Comparison of ENCODE assay signal across 18 cellular contexts in the genomic region with DNA sequence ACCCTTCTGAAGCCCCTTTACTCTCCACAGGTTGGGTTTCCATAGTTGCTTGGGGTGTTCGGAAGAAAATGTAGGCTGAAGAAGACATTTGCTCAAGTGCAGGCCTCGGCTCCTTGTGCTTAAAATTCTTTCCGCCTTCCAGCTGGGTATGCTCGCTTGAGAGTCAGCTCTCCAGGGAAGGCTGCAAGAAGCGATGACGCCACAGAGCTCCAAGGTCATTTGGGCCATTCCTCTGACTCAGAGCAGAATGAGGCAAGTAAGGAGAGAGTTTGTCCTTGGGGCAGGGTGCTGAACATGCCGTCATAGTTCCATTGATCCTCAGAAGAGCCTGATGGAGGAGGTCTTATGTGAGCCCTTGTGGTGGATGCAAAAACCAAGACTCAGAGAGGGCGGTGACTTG. TPM values are rescaled to one million over a fixed set of nuclear protein-coding genes. Genes with fewer than 3 reads are reported as not detected.
DNase-seq lines count a peak whose midpoint lies in the region; ATAC-seq and TF ChIP-seq lines count a peak whose summit lies in the region.
"Had no signal": no experiment of that assay in that cellular context is flagged by ENCODE, and none has a peak within 500 bp of the region (broad histone marks: within the 10 kb centered on the region; RNA-seq: fewer than 3 reads in every experiment).

No MANE protein-coding gene starts in this region.

- no peaks in the 10 kb centered on the region for H3K79me1 ChIP-seq in mesenchymal stem cell (replicated peaks; ENCODE audit: low read length, poor library complexity, severe bottlenecking)

- no peak overlapping the region for H2BK5ac ChIP-seq in mesenchymal stem cell (ENCODE audit: low read depth, low read length, poor library complexity, severe bottlenecking)

- peak; percentile 3 for DNase-seq in natural killer cell treated with Interleukin-12 subunit alpha and Interleukin-12 subunit beta and Interleukin-15 and Interleukin-18, amount 100 ng/mL, for 72 hours (ENCODE audit: low spot score)
- no peak for DNase-seq in natural killer cell
- DNase-seq in coronary artery (ENCODE audit: low spot score) = peak; percentile 49
- peak; percentile 90 for DNase-seq in mesenchymal stem cell
- DNase-seq in upper lobe of left lung = no peak
- DNase-seq in COR-L47 (lab: John Stamatoyannopoulos, UW) = no peak
- DNase-seq in cortex of kidney (lab: John Stamatoyannopoulos, UW) = no peak
- DNase-seq: activated CD4-positive, alpha-beta T cell treated with anti-CD3 and anti-CD28 coated beads for 48 hours; activated naive CD8-positive, alpha-beta T cell treated with anti-CD3 and anti-CD28 coated beads, Interleukin-2, amount 50 U/mL, for 24 hours; BE2C; central memory CD4-positive, alpha-beta T cell; GDM1; left lung; NCI-H82; Right ventricle myocardium superior; stimulated activated CD8-positive, alpha-beta memory T cell treated with anti-CD3 and anti-CD28 coated beads, Interleukin-4, amount 100 ng/mL, for 48 hours had no signal

- no peak overlapping the region for H4K8ac ChIP-seq in mesenchymal stem cell (ENCODE audit: low read length)

- no peak for TF ChIP-seq CTCF in natural killer cell (IDR thresholded peaks at IDR 0.05)
- no peak for TF ChIP-seq CTCF in coronary artery (IDR thresholded peaks at IDR 0.05)
- no peak for TF ChIP-seq CTCF in upper lobe of left lung (IDR thresholded peaks at IDR 0.05)

- H3K4me3 ChIP-seq in coronary artery (no peak overlapping the region), mesenchymal stem cell (ENCODE audit: insufficient read depth in 1 of 2, low read depth in 1 of 2, low read length in 2 of 2) (no peak overlapping the region), upper lobe of left lung (no peak overlapping the region)
- H3K4me3 ChIP-seq: left lung had no signal

- H3K9ac ChIP-seq in mesenchymal stem cell (ENCODE audit: low read length) = no peak overlapping the region

- WGBS in mesenchymal stem cell = 68% methylated on average over 8 of the region's 8 CpGs
- WGBS in upper lobe of left lung, 2 donors = 90% methylated on average over 7 to 8 of the region's 8 CpGs

- no peaks in the 10 kb centered on the region for H3K9me3 Mint-ChIP-seq in natural killer cell treated with Interleukin-12 subunit alpha and Interleukin-12 subunit beta and Interleukin-15 and Interleukin-18, amount 100 ng/mL, for 72 hours
- H3K9me3 Mint-ChIP-seq in natural killer cell = no peaks in the 10 kb centered on the region
- H3K9me3 Mint-ChIP-seq: activated naive CD8-positive, alpha-beta T cell treated with anti-CD3 and anti-CD28 coated beads, Interleukin-2, amount 50 U/mL, for 24 hours; activated T-helper 17 cell treated with anti-CD3 and anti-CD28 coated beads, Interleukin-2, amount 50 U/mL, for 72 hours had no signal

- peaks cover 44% of the 10 kb centered on the region for H3K4me1 ChIP-seq in mesenchymal stem cell (ENCODE audit: control insufficient read depth, insufficient read depth, low read depth, low read length)
- H3K4me1 ChIP-seq in upper lobe of left lung = no peaks in the 10 kb centered on the region
- H3K4me1 ChIP-seq: BE2C, left lung had no signal

- H2BK120ac ChIP-seq in mesenchymal stem cell (ENCODE audit: low read depth, low read length) = no peak overlapping the region

- H3K4me3 Mint-ChIP-seq in natural killer cell treated with Interleukin-12 subunit alpha and Interleukin-12 subunit beta and Interleukin-15 and Interleukin-18, amount 100 ng/mL, for 72 hours = no peak overlapping the region
- no peak overlapping the region for H3K4me3 Mint-ChIP-seq in natural killer cell
- H3K4me3 Mint-ChIP-seq: activated naive CD8-positive, alpha-beta T cell treated with anti-CD3 and anti-CD28 coated beads, Interleukin-2, amount 50 U/mL, for 24 hours; activated T-helper 17 cell treated with anti-CD3 and anti-CD28 coated beads, Interleukin-2, amount 50 U/mL, for 72 hours had no signal

- peaks cover 9 to 16% of the 10 kb centered on the region in 2 donors for H3K27me3 Mint-ChIP-seq in natural killer cell treated with Interleukin-12 subunit alpha and Interleukin-12 subunit beta and Interleukin-15 and Interleukin-18, amount 100 ng/mL, for 72 hours
- peaks cover 0 to 5% of the 10 kb centered on the region in 2 donors for H3K27me3 Mint-ChIP-seq in natural killer cell (ENCODE audit: low read depth in 2 of 2)

- no peak overlapping the region for H3K4me2 ChIP-seq in mesenchymal stem cell (ENCODE audit: low read length, poor library complexity, severe bottlenecking)

- no peak overlapping the region for H4K91ac ChIP-seq in mesenchymal stem cell (ENCODE audit: low read length)

- no peak for ATAC-seq in natural killer cell treated with Interleukin-12 subunit alpha and Interleukin-12 subunit beta and Interleukin-15 and Interleukin-18, amount 100 ng/mL, for 72 hours
- ATAC-seq in natural killer cell (no peak), upper lobe of left lung (ENCODE audit: low FRiP score in 2 of 2) (peak; percentile 13 to 37), HG02884 (IDR thresholded peaks at IDR 0.05; ENCODE audit: unreplicated experiment) (no peak)
- ATAC-seq: activated T-helper 17 cell treated with anti-CD3 and anti-CD28 coated beads, Interleukin-2, amount 50 U/mL, for 72 hours; left lung had no signal

- H3K4me1 Mint-ChIP-seq in natural killer cell treated with Interleukin-12 subunit alpha and Interleukin-12 subunit beta and Interleukin-15 and Interleukin-18, amount 100 ng/mL, for 72 hours (ENCODE audit: low read depth in 2 of 2) = no peaks in the 10 kb centered on the region
- H3K4me1 Mint-ChIP-seq in natural killer cell = no peaks in the 10 kb centered on the region
- H3K4me1 Mint-ChIP-seq: activated naive CD8-positive, alpha-beta T cell treated with anti-CD3 and anti-CD28 coated beads, Interleukin-2, amount 50 U/mL, for 24 hours; activated T-helper 17 cell treated with anti-CD3 and anti-CD28 coated beads, Interleukin-2, amount 50 U/mL, for 72 hours had no signal

- H3K27ac ChIP-seq in coronary artery = no peak overlapping the region
- H3K27ac ChIP-seq in mesenchymal stem cell (ENCODE audit: low read length, poor library complexity, severe bottlenecking) = no peak overlapping the region
- H3K27ac ChIP-seq in upper lobe of left lung = no peak overlapping the region
- H3K27ac ChIP-seq: left lung had no signal

- H3K36me3 ChIP-seq in mesenchymal stem cell (ENCODE audit: control insufficient read depth in 1 of 2, insufficient read depth in 2 of 2, low read depth in 1 of 2, low read length in 2 of 2) = no peaks in the 10 kb centered on the region
- H3K36me3 ChIP-seq in upper lobe of left lung = no peaks in the 10 kb centered on the region
- H3K36me3 ChIP-seq: BE2C, left lung had no signal

- intact Hi-C loops in natural killer cell (cut with micrococcal nuclease) = no loop called here

- no peak overlapping the region for H2AFZ ChIP-seq in mesenchymal stem cell (ENCODE audit: low read depth, low read length)

- H3K36me3 Mint-ChIP-seq in natural killer cell treated with Interleukin-12 subunit alpha and Interleukin-12 subunit beta and Interleukin-15 and Interleukin-18, amount 100 ng/mL, for 72 hours = no peaks in the 10 kb centered on the region
- no peaks in the 10 kb centered on the region for H3K36me3 Mint-ChIP-seq in natural killer cell

- H2BK15ac ChIP-seq in mesenchymal stem cell (ENCODE audit: low read depth, poor library complexity, severe bottlenecking) = no peak overlapping the region

- no peak for TF ChIP-seq EP300 in upper lobe of left lung (IDR thresholded peaks at IDR 0.05)

- no peak overlapping the region for H2AK5ac ChIP-seq in mesenchymal stem cell (ENCODE audit: low read length, severe bottlenecking)

- H3K14ac ChIP-seq in mesenchymal stem cell (ENCODE audit: low read length in 2 of 2) = no peak overlapping the region

- H2BK12ac ChIP-seq in mesenchymal stem cell (ENCODE audit: low read length in 2 of 2) = peak overlapping the region in 1 of 2 experiments; percentile 99

- H3K27me3 ChIP-seq in mesenchymal stem cell (ENCODE audit: control insufficient read depth in 1 of 2, insufficient read depth in 1 of 2, low read length in 2 of 2) (no peaks in the 10 kb centered on the region), upper lobe of left lung (no peaks in the 10 kb centered on the region)
- H3K27me3 ChIP-seq: BE2C had no signal

- H3K18ac ChIP-seq in mesenchymal stem cell (ENCODE audit: low read depth in 1 of 2, low read length in 2 of 2) = no peak overlapping the region

- H3K9me3 ChIP-seq in mesenchymal stem cell (ENCODE audit: control insufficient read depth, low read length) (peaks cover 2% of the 10 kb centered on the region), upper lobe of left lung (no peaks in the 10 kb centered on the region)
- H3K9me3 ChIP-seq: BE2C, left lung had no signal

- H3K4ac ChIP-seq in mesenchymal stem cell (ENCODE audit: low read depth in 1 of 2, low read length in 2 of 2) = peak overlapping the region in 1 of 2 experiments; percentile 5

- TF ChIP-seq POLR2A in upper lobe of left lung (IDR thresholded peaks at IDR 0.05) = no peak

- H3K23ac ChIP-seq in mesenchymal stem cell (ENCODE audit: low read length in 2 of 2) = no peak overlapping the region

- no peak overlapping the region for H3K27ac Mint-ChIP-seq in natural killer cell treated with Interleukin-12 subunit alpha and Interleukin-12 subunit beta and Interleukin-15 and Interleukin-18, amount 100 ng/mL, for 72 hours
- H3K27ac Mint-ChIP-seq in natural killer cell = no peak overlapping the region
- H3K27ac Mint-ChIP-seq: activated naive CD8-positive, alpha-beta T cell treated with anti-CD3 and anti-CD28 coated beads, Interleukin-2, amount 50 U/mL, for 24 hours; activated T-helper 17 cell treated with anti-CD3 and anti-CD28 coated beads, Interleukin-2, amount 50 U/mL, for 72 hours had no signal

RNA-seq across cellular contexts. Expression of a gene that starts 27.4 kb away (rescaled TPM):
- under 1 TPM in 1 of 2 donors, not detected in 1; 0.08 TPM for total RNA-seq in natural killer cell treated with Interleukin-12 subunit alpha and Interleukin-12 subunit beta and Interleukin-15 and Interleukin-18, amount 100 ng/mL, for 72 hours
- total RNA-seq in natural killer cell = under 1 TPM in 1 of 3 donors, not detected in 2; 0.43 TPM
- 3.9 TPM for polyA plus RNA-seq in mesenchymal stem cell (2013, experiment 1 of 2)
- polyA plus RNA-seq in mesenchymal stem cell (2013, experiment 2 of 2) = 3.8 TPM
- total RNA-seq in upper lobe of left lung = 10 to 100 TPM in 2 of 6 donors, 1 to 10 TPM in 4; 4.2 to 11.6 (median 6.1) TPM

Comparison
In these comparisons a context has a peak if more than half of its experiments do, and no peak if none do; other contexts are left out.
1. DNase-seq: peak in natural killer cell treated with Interleukin-12 subunit alpha and Interleukin-12 subunit beta and Interleukin-15 and Interleukin-18, amount 100 ng/mL, for 72 hours (single experiment), coronary artery (single experiment) and mesenchymal stem cell (single experiment); none in natural killer cell (single experiment), upper lobe of left lung (0 of 2), COR-L47 (single experiment) and cortex of kidney (single experiment).
2. ATAC-seq: peak in upper lobe of left lung (2 of 2); none in natural killer cell treated with Interleukin-12 subunit alpha and Interleukin-12 subunit beta and Interleukin-15 and Interleukin-18, amount 100 ng/mL, for 72 hours (0 of 2), natural killer cell (0 of 3) and HG02884 (single experiment).